Comparison of ENCODE assay signal across 8 cellular contexts in the genomic region with DNA sequence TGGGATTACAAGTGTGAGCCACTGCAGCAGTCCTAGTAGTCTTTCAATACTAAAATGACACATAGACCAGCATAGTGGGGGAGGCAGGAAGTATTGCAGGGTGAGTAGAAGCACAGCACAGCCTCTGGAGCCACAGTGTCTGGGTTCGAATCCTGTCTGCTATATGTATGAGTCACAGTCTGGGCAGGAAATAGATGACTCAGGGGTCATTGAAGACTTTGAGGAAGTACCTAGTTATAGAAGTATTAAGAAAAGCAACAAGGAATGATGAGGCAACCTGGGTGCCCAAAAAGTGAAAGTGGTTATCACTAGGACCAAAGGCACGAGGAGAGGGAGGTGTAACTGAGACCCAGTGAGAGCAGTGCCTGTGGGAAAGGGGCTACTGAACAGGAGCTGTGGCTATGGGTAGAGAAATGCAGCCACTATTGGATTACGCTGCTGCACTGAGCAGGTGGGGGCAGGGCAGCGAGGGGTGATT.
A peak's percentile ranks its signal among the peaks of the same experiment; 100 is the strongest.
DNase-seq lines count a peak whose midpoint lies in the region; ATAC-seq and TF ChIP-seq lines count a peak whose summit lies in the region.

No MANE protein-coding gene starts in this region.

- no peaks in the 10 kb centered on the region for H4K20me1 ChIP-seq in H9 (ENCODE audit: control insufficient read depth, insufficient read depth, insufficient read length)

- H3K27ac Mint-ChIP-seq in H9, result peak overlapping the region in 2 of 3 experiments; percentile 65 to 73; a peak in 4 of 7 replicates

- H2AK5ac ChIP-seq in H9 (ENCODE audit: insufficient read length, low read length), result no peak overlapping the region

- H3K79me1 ChIP-seq in H9 (ENCODE audit: insufficient read depth, low read depth, low read length, poor library complexity, severe bottlenecking), result no peaks in the 10 kb centered on the region

- no peaks in the 10 kb centered on the region; a peak in 1 of 7 replicates for H3K36me3 Mint-ChIP-seq in H9 (ENCODE audit: insufficient read depth in 1 of 3, low read depth in 3 of 3)

- no peaks in the 10 kb centered on the region for H3K23me2 ChIP-seq in H9 (ENCODE audit: insufficient read length, low read depth, low read length, poor library complexity, severe bottlenecking)

- no peak overlapping the region for H3K9ac ChIP-seq in H9 (ENCODE audit: extremely low read depth, insufficient read length, low read length)

- H3K18ac ChIP-seq in H9 (ENCODE audit: insufficient read length, low read depth, low read length), result no peak overlapping the region

- H3K4me2 ChIP-seq in H9 (ENCODE audit: insufficient read depth, insufficient read length, low read length), result no peak overlapping the region

- no peak overlapping the region for H4K91ac ChIP-seq in H9 (ENCODE audit: insufficient read length, low read depth, low read length)

- H3K4me1 ChIP-seq in H9 (ENCODE audit: insufficient read depth, low read length), result peaks cover 3% of the 10 kb centered on the region; the same call in 1 of the 2 replicates

- no peak overlapping the region for H3K4me3 Mint-ChIP-seq in H9

- TF ChIP-seq CTCF in H9 (conservative IDR thresholded peaks at IDR 0.05), result no peak

- DNase-seq in AML-193 (lab: John Stamatoyannopoulos, UW), result peak; percentile 90 to 91
- no peak for DNase-seq in H9
- DNase-seq in SIG-M5 (lab: John Stamatoyannopoulos, UW), result peak; percentile 94
- peak; percentile 34 for DNase-seq in fibroblast of the conjunctiva (ENCODE audit: low read depth)
- no peak for DNase-seq in GM19240 (ENCODE audit: insufficient read length, low spot score)
- DNase-seq in activated gamma-delta T cell (lab: John Stamatoyannopoulos, UW), result no peak
- no peak for DNase-seq in 8988T

- no peak overlapping the region for H2BK20ac ChIP-seq in H9 (ENCODE audit: low read depth, low read length, poor library complexity, severe bottlenecking)

- no peak overlapping the region for H2BK15ac ChIP-seq in H9 (ENCODE audit: low read depth, low read length)

- no peak overlapping the region for H2BK120ac ChIP-seq in H9 (ENCODE audit: low read depth, low read length, poor library complexity, severe bottlenecking)

- H3K79me2 ChIP-seq in H9 (ENCODE audit: insufficient read depth, low read length), result no peaks in the 10 kb centered on the region

- no peak overlapping the region for H2BK12ac ChIP-seq in H9 (ENCODE audit: insufficient read length, low read depth, low read length)

- no peak overlapping the region for H3K23ac ChIP-seq in H9 (ENCODE audit: insufficient read length, low read depth, low read length)

- H3K56ac ChIP-seq in H9 (ENCODE audit: insufficient read length, low read depth, low read length), result no peak overlapping the region

- H2BK5ac ChIP-seq in H9 (ENCODE audit: insufficient read length, low read length), result no peak overlapping the region

- H4K5ac ChIP-seq in H9 (ENCODE audit: insufficient read length, low read depth, low read length), result no peak overlapping the region

- H3K9me3 Mint-ChIP-seq in H9, result no peaks in the 10 kb centered on the region

- no peaks in the 10 kb centered on the region for H3K9me3 ChIP-seq in H9 (ENCODE audit: control insufficient read depth, low read depth, low read length)

- no peak overlapping the region for H3K27ac ChIP-seq in H9 (ENCODE audit: insufficient read length, low read depth, low read length)

- peaks cover 13 to 27% of the 10 kb centered on the region in 2 experiments for H3K4me1 Mint-ChIP-seq in H9

- H3K14ac ChIP-seq in H9 (ENCODE audit: insufficient read depth, low read length), result no peak overlapping the region

- WGBS in H9 (ENCODE audit: extremely low coverage, insufficient read length, low lambda C conversion rate), result no CpG with 5 or more reads among the region's 4 CpGs

- H2AFZ ChIP-seq in H9 (ENCODE audit: low read length), result no peak overlapping the region

- no peaks in the 10 kb centered on the region for H3K27me3 ChIP-seq in H9 (ENCODE audit: insufficient read depth, low read length)

- ATAC-seq in GM21529 (IDR thresholded peaks at IDR 0.05; ENCODE audit: unreplicated experiment), result no peak

- H3K4ac ChIP-seq in H9 (ENCODE audit: low read depth, low read length), result no peak overlapping the region

- no peak overlapping the region for H3T11ph ChIP-seq in H9 (ENCODE audit: low read length)

- H3K27me3 Mint-ChIP-seq in H9 (ENCODE audit: low read depth), result no peaks in the 10 kb centered on the region

- H4K8ac ChIP-seq in H9 (replicated peaks; ENCODE audit: insufficient read length, low read depth, low read length), result no peak overlapping the region

Comparison
In these comparisons a context has a peak if more than half of its experiments do, and no peak if none do; other contexts are left out.
1. DNase-seq: peak in AML-193 (2 of 2), SIG-M5 (single experiment) and fibroblast of the conjunctiva (single experiment); none in H9 (single experiment), GM19240 (single experiment), activated gamma-delta T cell (single experiment) and 8988T (single experiment).